In the genomic region with DNA sequence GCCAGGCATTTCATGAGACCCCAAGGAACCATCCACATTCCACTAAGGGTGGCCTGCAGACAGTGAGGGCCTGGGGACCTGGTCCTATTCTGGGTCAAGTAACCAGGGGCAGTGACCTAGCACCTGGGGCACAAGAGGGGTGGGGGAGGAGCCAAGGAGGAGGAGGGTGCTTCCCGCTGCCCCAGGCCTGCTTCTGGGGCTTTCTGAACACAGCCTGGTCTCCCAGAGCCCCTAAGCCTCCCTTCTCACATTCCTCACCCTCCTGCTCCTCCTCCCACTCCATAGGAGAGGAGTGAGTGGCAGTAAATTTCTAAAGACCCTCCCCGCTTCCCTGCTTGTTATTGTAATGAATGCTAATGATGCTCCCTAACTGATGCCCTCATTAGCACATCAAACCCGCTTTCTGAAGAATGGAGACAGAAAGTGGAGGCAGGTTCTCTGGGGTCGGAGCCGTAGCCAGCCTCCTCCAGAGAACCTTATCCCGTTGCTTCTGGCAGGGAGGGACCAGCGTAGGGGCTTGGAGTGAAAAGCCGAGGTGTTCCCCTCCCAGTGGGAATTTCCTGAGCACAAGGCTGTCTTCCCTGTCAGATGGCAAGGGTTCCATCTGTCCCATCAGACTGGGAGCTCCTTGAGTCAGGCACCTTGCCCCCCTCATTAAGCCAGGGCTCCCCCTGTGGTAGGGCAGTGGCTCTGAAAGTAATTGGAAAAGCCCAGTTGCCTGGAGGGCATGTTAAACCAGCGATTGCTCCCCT, we compare ENCODE assay signal across 19 cellular contexts. TPM values are rescaled to one million over a fixed set of nuclear protein-coding genes. Genes with fewer than 3 reads are reported as not detected.
DNase-seq lines count a peak whose midpoint lies in the region; ATAC-seq and TF ChIP-seq lines count a peak whose summit lies in the region.
"Had no signal": no experiment of that assay in that cellular context is flagged by ENCODE, and none has a peak within 500 bp of the region (broad histone marks: within the 10 kb centered on the region; RNA-seq: fewer than 3 reads in every experiment).

No MANE protein-coding gene starts in this region.

- H4K20me1 ChIP-seq in OCI-LY3 (ENCODE audit: insufficient read depth, low read length) (no peaks in the 10 kb centered on the region), neural progenitor cell (ENCODE audit: low read depth) (no peaks in the 10 kb centered on the region)

- H3K4me2 ChIP-seq in OCI-LY3 (ENCODE audit: low read length) = no peak overlapping the region
- peak overlapping the region; percentile 28 for H3K4me2 ChIP-seq in neural progenitor cell

- POLR2A ChIA-PET in HEK293 (lab: Yijun Ruan, JAX) = interaction anchor here (0.9 kb wide), 1 partner anchor 9 kb away, joined by 3 read pairs; no protein-coding TSS in a partner anchor

- H3K9ac ChIP-seq in OCI-LY3 (ENCODE audit: low read length) = no peak overlapping the region
- no peak overlapping the region for H3K9ac ChIP-seq in neural progenitor cell

- CTCF ChIA-PET in HEK293 (lab: Yijun Ruan, JAX) = interaction anchor here (0.6 to 7.6 kb wide), 6 partner anchors 11 to 118 kb away, joined by 3 to 53 read pairs (median 4); no protein-coding TSS in a partner anchor

- peaks cover 41% of the 10 kb centered on the region for H3F3A ChIP-seq in neural progenitor cell (ENCODE audit: low read depth)

- H3K79me2 ChIP-seq in OCI-LY3 (ENCODE audit: low read length) (no peaks in the 10 kb centered on the region), neural progenitor cell (ENCODE audit: low read depth) (no peaks in the 10 kb centered on the region)

- H3K9me3 Mint-ChIP-seq in neural progenitor cell = peaks cover 9% of the 10 kb centered on the region
- no peaks in the 10 kb centered on the region for H3K9me3 Mint-ChIP-seq in chondrocyte (ENCODE audit: low read depth)
- H3K9me3 Mint-ChIP-seq: natural killer cell had no signal

- no peak overlapping the region for H2AFZ ChIP-seq in OCI-LY3 (ENCODE audit: low read depth, low read length)
- H2AFZ ChIP-seq in neural progenitor cell (replicated peaks) = no peak overlapping the region

- no peak overlapping the region for H3K27ac ChIP-seq in HEK293 (ENCODE audit: extremely low read depth, low read depth, low read length)
- H3K27ac ChIP-seq in OCI-LY3 (ENCODE audit: low read length) = no peak overlapping the region
- no peak overlapping the region for H3K27ac ChIP-seq in neural progenitor cell
- no peak overlapping the region for H3K27ac ChIP-seq in body of pancreas
- H3K27ac ChIP-seq: gastrocnemius medialis, tibial nerve had no signal

- peaks cover 31% of the 10 kb centered on the region for H3K27me3 Mint-ChIP-seq in neural progenitor cell (ENCODE audit: insufficient read depth, low read depth)
- H3K27me3 Mint-ChIP-seq in chondrocyte (ENCODE audit: low read depth) = peaks cover 49% of the 10 kb centered on the region

- H3K9me3 ChIP-seq in HEK293 (ENCODE audit: control insufficient read depth, insufficient read depth, low read depth, low read length) (no peaks in the 10 kb centered on the region), OCI-LY3 (ENCODE audit: insufficient read depth, low read length) (peaks cover 8% of the 10 kb centered on the region), neural progenitor cell (ENCODE audit: low read depth) (peaks cover 6% of the 10 kb centered on the region), body of pancreas (no peaks in the 10 kb centered on the region)
- H3K9me3 ChIP-seq: Caco-2, gastrocnemius medialis had no signal

- 65 to 67% methylated on average over 4 to 9 of the region's 9 CpGs for WGBS in body of pancreas, 2 donors

- peak overlapping the region; percentile 50 for H3K4me3 Mint-ChIP-seq in neural progenitor cell
- H3K4me3 Mint-ChIP-seq in chondrocyte (ENCODE audit: unreplicated experiment) = no peak overlapping the region
- H3K4me3 Mint-ChIP-seq: activated naive CD4-positive, alpha-beta T cell treated with anti-CD3 and anti-CD28 coated beads for 36 hours; natural killer cell had no signal

- H3K4me1 Mint-ChIP-seq in neural progenitor cell (peaks cover 27% of the 10 kb centered on the region), chondrocyte (ENCODE audit: low read depth) (peaks cover 2% of the 10 kb centered on the region)

- DNase-seq in fibroblast of villous mesenchyme (ENCODE audit: low read depth) (no peak), neural progenitor cell (ENCODE audit: low spot score) (peak; percentile 71), chondrocyte (ENCODE audit: low spot score) (no peak), NCI-H510A (lab: John Stamatoyannopoulos, UW) (no peak), body of pancreas (no peak)
- DNase-seq: activated naive CD4-positive, alpha-beta T cell treated with anti-CD3 and anti-CD28 coated beads for 36 hours; activated T-cell treated with anti-CD3 and anti-CD28 coated beads for 4 hours; AML-193; aorta; gastrocnemius medialis; MG63; natural killer cell; NCI-H1694 treated with DMSO at 0.1 percent for 48 hours; stimulated activated naive CD4-positive, alpha-beta T cell had no signal

- H3K27ac Mint-ChIP-seq in neural progenitor cell (no peak overlapping the region), chondrocyte (ENCODE audit: unreplicated experiment) (no peak overlapping the region)
- H3K27ac Mint-ChIP-seq: activated naive CD4-positive, alpha-beta T cell treated with anti-CD3 and anti-CD28 coated beads for 36 hours; natural killer cell had no signal

- H3K27me3 ChIP-seq in OCI-LY3 (ENCODE audit: low read depth, low read length) (peaks cover 46% of the 10 kb centered on the region), neural progenitor cell (peaks cover 23% of the 10 kb centered on the region), body of pancreas (no peaks in the 10 kb centered on the region)

- intact Hi-C loops in body of pancreas (cut with DNase I) = no loop called here

- H3K4me3 ChIP-seq in HEK293 (ENCODE audit: low read depth, low read length) = no peak overlapping the region
- H3K4me3 ChIP-seq in OCI-LY3 (ENCODE audit: low read length) = no peak overlapping the region
- H3K4me3 ChIP-seq in fibroblast of villous mesenchyme (ENCODE audit: low read depth, low read length) = no peak overlapping the region
- no peak overlapping the region for H3K4me3 ChIP-seq in neural progenitor cell
- no peak overlapping the region for H3K4me3 ChIP-seq in body of pancreas
- H3K4me3 ChIP-seq: gastrocnemius medialis, MG63, tibial nerve had no signal

- H3K36me3 ChIP-seq in HEK293 (ENCODE audit: control insufficient read depth in 2 of 2, insufficient read depth in 1 of 2, low read length in 2 of 2) (no peaks in the 10 kb centered on the region), OCI-LY3 (replicated peaks; ENCODE audit: low read depth, low read length) (no peaks in the 10 kb centered on the region), neural progenitor cell (no peaks in the 10 kb centered on the region), body of pancreas (replicated peaks in 1 of 2; ENCODE audit: insufficient read depth in 1 of 2, low read depth in 2 of 2) (no peaks in the 10 kb centered on the region)
- H3K36me3 ChIP-seq: gastrocnemius medialis, MG63, tibial nerve had no signal

- no peak for TF ChIP-seq POLR2A in body of pancreas (IDR thresholded peaks at IDR 0.05)

- peaks cover 2% of the 10 kb centered on the region for H3K36me3 Mint-ChIP-seq in neural progenitor cell
- peaks cover 2% of the 10 kb centered on the region for H3K36me3 Mint-ChIP-seq in chondrocyte (ENCODE audit: low read depth)
- H3K36me3 Mint-ChIP-seq: natural killer cell had no signal

- TF ChIP-seq CTCF in HEK293 (tag by site-specific recombination; IDR thresholded peaks at IDR 0.05) (no peak), OCI-LY3 (IDR thresholded peaks at IDR 0.05; ENCODE audit: low read depth, low read length) (0 out of 2 replicates have a peak, but pooled peaks have one; percentile 6), fibroblast of villous mesenchyme (IDR thresholded peaks at IDR 0.05; ENCODE audit: insufficient read depth, low read depth, low read length) (peak; percentile 9), neural progenitor cell (IDR thresholded peaks at IDR 0.05) (peak; percentile 35), chondrocyte (IDR thresholded peaks at IDR 0.05) (no peak), body of pancreas (IDR thresholded peaks at IDR 0.05) (no peak)

- no peak for ATAC-seq in body of pancreas
- ATAC-seq: gastrocnemius medialis, natural killer cell had no signal

- H3K4me1 ChIP-seq in HEK293 (ENCODE audit: control insufficient read depth, insufficient read depth, low read length) (no peaks in the 10 kb centered on the region), OCI-LY3 (ENCODE audit: low read length) (peaks cover 16% of the 10 kb centered on the region), neural progenitor cell (peaks cover 12% of the 10 kb centered on the region), body of pancreas (peaks cover 29% of the 10 kb centered on the region)

TF ChIP-seq in HEK293, 187 proteins besides CTCF, POLR2A, EP300 and RAD21:
- peak; percentile 46; the same call in 1 of the 2 replicates for TF ChIP-seq ZNF341 (tag by site-specific recombination; IDR thresholded peaks at IDR 0.05; ENCODE audit: low read depth)
- no peak for TF ChIP-seq ZNF48 (tag by site-specific recombination; IDR thresholded peaks at IDR 0.05)
- 0 out of 2 replicates have a peak, but pooled peaks have one; percentile 16 for TF ChIP-seq ZFHX2 (tag by site-specific recombination; conservative IDR thresholded peaks at IDR 0.05)
- no peak for TF ChIP-seq BCL11A (tag by site-specific recombination; IDR thresholded peaks at IDR 0.05; ENCODE audit: low read depth)
- TF ChIP-seq OSR2 (tag by site-specific recombination; IDR thresholded peaks at IDR 0.05) = no peak

RNA-seq across cellular contexts. Expression of a gene that starts 3.7 kb away (rescaled TPM):
- not detected in 2 replicates for total RNA-seq in fibroblast of villous mesenchyme
- 3.8 and 15.6 TPM in 2 replicates for total RNA-seq in neural progenitor cell (ENCODE audit: low replicate concordance)
- total RNA-seq in chondrocyte = 0.30 to 0.51 TPM in 2 of 3 replicates, not detected in the other
- 10 to 100 TPM; 11.2 to 19.8 TPM for total RNA-seq in body of pancreas
- total RNA-seq: RPMI7951 had no signal

Comparison
In these comparisons a context has a peak if more than half of its experiments do, and no peak if none do; other contexts are left out.
1. CTCF ChIP-seq: peak in OCI-LY3 (single experiment), fibroblast of villous mesenchyme (single experiment) and neural progenitor cell (single experiment); none in HEK293 (single experiment), chondrocyte (single experiment) and body of pancreas (0 of 7).